1 cellular context compared by ENCODE assay signal in genomic region chr1:113073457-113073950, GRCh38.
A peak's percentile ranks its signal among the peaks of the same experiment; 100 is the strongest.
TF ChIP-seq lines count a peak whose summit lies in the region.

No MANE protein-coding gene starts in this region.

TF ChIP-seq in HepG2, 621 proteins besides CTCF, POLR2A, EP300 and RAD21 (continued from another document):
- TF ChIP-seq ZNF784 (CRISPR knock-in tag; IDR thresholded peaks at IDR 0.05; ENCODE audit: borderline replicate concordance) (no peak), SP140L (CRISPR knock-in tag; IDR thresholded peaks at IDR 0.05; ENCODE audit: borderline replicate concordance) (no peak), NCOA2 (CRISPR knock-in tag; IDR thresholded peaks at IDR 0.05) (0 out of 2 replicates have a peak, but pooled peaks have one; percentile 8), ATF7-NPFF (CRISPR knock-in tag; IDR thresholded peaks at IDR 0.05; ENCODE audit: low read depth) (no peak), ZBTB10 (CRISPR knock-in tag; IDR thresholded peaks at IDR 0.05; ENCODE audit: borderline replicate concordance) (peak; percentile 64; the same call in 1 of the 2 replicates), MXI1 (IDR thresholded peaks at IDR 0.05; ENCODE audit: borderline replicate concordance, low read depth, low read length) (peak; percentile 30; the same call in 1 of the 3 replicates), ZNF276 (CRISPR knock-in tag; IDR thresholded peaks at IDR 0.05; ENCODE audit: low read depth) (no peak), NFIC (IDR thresholded peaks at IDR 0.05; ENCODE audit: low read length) (no peak), ZNF546 (CRISPR knock-in tag; conservative IDR thresholded peaks at IDR 0.05) (0 out of 2 replicates have a peak, but pooled peaks have one; percentile 58), ZNF691 (CRISPR knock-in tag; IDR thresholded peaks at IDR 0.05; ENCODE audit: borderline replicate concordance, low read depth) (0 out of 2 replicates have a peak, but pooled peaks have one; percentile 64), ZNF121 (CRISPR knock-in tag; IDR thresholded peaks at IDR 0.05) (0 out of 2 replicates have a peak, but pooled peaks have one; percentile 11), ZBTB33 (CRISPR knock-in tag; IDR thresholded peaks at IDR 0.05) (no peak), ZNF790 (CRISPR knock-in tag; IDR thresholded peaks at IDR 0.05; ENCODE audit: borderline replicate concordance) (peak; percentile 2; the same call in 1 of the 2 replicates), HMGXB4 (CRISPR knock-in tag; IDR thresholded peaks at IDR 0.05; ENCODE audit: borderline replicate concordance in 1 of 2, low read depth in 1 of 2) (peak; percentile 83 to 94), RARA (CRISPR knock-in tag; IDR thresholded peaks at IDR 0.05) (peak; percentile 6; the same call in 1 of the 2 replicates), TCF12 (IDR thresholded peaks at IDR 0.05) (no peak), TCF12 (CRISPR knock-in tag; IDR thresholded peaks at IDR 0.05) (no peak), ZNF292 (CRISPR knock-in tag; IDR thresholded peaks at IDR 0.05; ENCODE audit: borderline replicate concordance, low read depth) (no peak), ZNF142 (CRISPR knock-in tag; IDR thresholded peaks at IDR 0.05) (peak; percentile 63), ZNF639 (CRISPR knock-in tag; conservative IDR thresholded peaks at IDR 0.05) (no peak), ZNF564 (CRISPR knock-in tag; IDR thresholded peaks at IDR 0.05) (peak; percentile 31; the same call in 1 of the 2 replicates), ZNF609 (CRISPR knock-in tag; IDR thresholded peaks at IDR 0.05; ENCODE audit: borderline replicate concordance) (no peak), PHF8 (CRISPR knock-in tag; IDR thresholded peaks at IDR 0.05) (peak; percentile 12)
